In genomic region chr16:70399326-70399725, GRCh38 we compare ENCODE assay signal across 1 cellular context.
TF ChIP-seq lines count a peak whose summit lies in the region.

No MANE protein-coding gene starts in this region.

TF ChIP-seq in K562, 482 proteins besides CTCF, POLR2A, EP300 and RAD21:
- TF ChIP-seq ATF1 (CRISPR knock-in tag; IDR thresholded peaks at IDR 0.05) = no peak
- TF ChIP-seq ATF1 (tag; IDR thresholded peaks at IDR 0.05) = no peak
- TF ChIP-seq POLR2G (IDR thresholded peaks at IDR 0.05; ENCODE audit: low read depth, low read length) = 0 out of 2 replicates have a peak, but pooled peaks have one; percentile 35
- 0 out of 2 replicates have a peak, but pooled peaks have one; percentile 22 for TF ChIP-seq HMBOX1 (IDR thresholded peaks at IDR 0.05)
